8 cellular contexts compared by ENCODE assay signal in genomic region chr3:134357914-134358811, GRCh38. TPM values are rescaled to one million over a fixed set of nuclear protein-coding genes. Genes with fewer than 3 reads are reported as not detected.
DNase-seq lines count a peak whose midpoint lies in the region; ATAC-seq, FAIRE-seq and TF ChIP-seq lines count a peak whose summit lies in the region.

No MANE protein-coding gene starts in this region.

- H3K27me3 ChIP-seq in OCI-LY1 (ENCODE audit: insufficient read depth, low read length), result peaks cover 6% of the 10 kb centered on the region; the same call in 1 of the 2 replicates
- no peaks in the 10 kb centered on the region for H3K27me3 ChIP-seq in endothelial cell of umbilical vein (ENCODE audit: control insufficient read depth in 2 of 2, insufficient read depth in 2 of 2, low read length in 2 of 2)

- H3K4me3 ChIP-seq in OCI-LY1 (ENCODE audit: low read depth, low read length, poor library complexity, severe bottlenecking) (no peak overlapping the region), endothelial cell of umbilical vein (replicated peaks in 1 of 3; ENCODE audit: insufficient read depth in 1 of 3, low read depth in 1 of 3, low read length in 3 of 3) (no peak overlapping the region)

- no peak overlapping the region for H2AFZ ChIP-seq in OCI-LY1 (ENCODE audit: low read length)
- H2AFZ ChIP-seq in endothelial cell of umbilical vein (ENCODE audit: low read depth, low read length), result no peak overlapping the region

- CTCF ChIA-PET in activated CD4-positive, alpha-beta T cell treated with anti-CD3 and anti-CD28 coated beads, Interleukin-2, amount 10 ng/mL, durations not matched to agents 7 days and 5 days (lab: Charles Lee), result interaction anchor here (0.8 kb wide), 1 partner anchor 9 kb away, joined by 3 read pairs; no protein-coding TSS in a partner anchor
- CTCF ChIA-PET in endothelial cell of umbilical vein (lab: Charles Lee), result interaction anchor here (1.0 to 4.3 kb wide), 8 partner anchors 11 to 125 kb away, joined by 3 to 27 read pairs (median 10); no protein-coding TSS in a partner anchor

- H3K36me3 Mint-ChIP-seq in activated CD4-positive, alpha-beta T cell treated with anti-CD3 and anti-CD28 coated beads, Interleukin-2, amount 10 ng/mL, durations not matched to agents 7 days and 5 days (ENCODE audit: low read depth), result no peaks in the 10 kb centered on the region
- H3K36me3 Mint-ChIP-seq in nephron progenitor cell (ENCODE audit: low read depth), result peaks cover 68% of the 10 kb centered on the region

- H3K36me3 ChIP-seq in OCI-LY1 (ENCODE audit: insufficient read depth, low read length) (no peaks in the 10 kb centered on the region), endothelial cell of umbilical vein (ENCODE audit: control insufficient read depth in 2 of 2, extremely low read depth in 1 of 2, insufficient read depth in 2 of 2, low read length in 2 of 2) (peaks cover 71 to 84% of the 10 kb centered on the region in 2 experiments)

- H3K4me1 Mint-ChIP-seq in activated CD4-positive, alpha-beta T cell treated with anti-CD3 and anti-CD28 coated beads, Interleukin-2, amount 10 ng/mL, durations not matched to agents 7 days and 5 days, result peaks cover 2% of the 10 kb centered on the region
- peaks cover 75% of the 10 kb centered on the region for H3K4me1 Mint-ChIP-seq in nephron progenitor cell

- no peaks in the 10 kb centered on the region for H3K4me1 ChIP-seq in OCI-LY1 (ENCODE audit: insufficient read depth, low read length, severe bottlenecking)
- H3K4me1 ChIP-seq in endothelial cell of umbilical vein (ENCODE audit: control insufficient read depth, extremely low read depth, insufficient read depth, low read length), result peaks cover 18% of the 10 kb centered on the region

- no TSS peak for BruUV-seq in endothelial cell of umbilical vein (replicated peaks; lab: Mats Ljungman, UMichigan)

- H3K27ac ChIP-seq in OCI-LY1 (ENCODE audit: low read depth, low read length, poor library complexity, severe bottlenecking) (no peak overlapping the region), endothelial cell of umbilical vein (ENCODE audit: insufficient read depth, low read depth, low read length) (no peak overlapping the region)

- no peak for ATAC-seq in HG02981 (IDR thresholded peaks at IDR 0.05; ENCODE audit: unreplicated experiment)

- H3K79me2 ChIP-seq in OCI-LY1 (ENCODE audit: insufficient read depth, low read length) (no peaks in the 10 kb centered on the region), endothelial cell of umbilical vein (ENCODE audit: control insufficient read depth, insufficient read depth, low read length) (peaks cover 63% of the 10 kb centered on the region)

- no peak overlapping the region for H3K4me3 Mint-ChIP-seq in activated CD4-positive, alpha-beta T cell treated with anti-CD3 and anti-CD28 coated beads, Interleukin-2, amount 10 ng/mL, durations not matched to agents 7 days and 5 days
- peak overlapping the region; percentile 54 for H3K4me3 Mint-ChIP-seq in nephron progenitor cell

- peak; percentile 52 for TF ChIP-seq CTCF in OCI-LY1 (IDR thresholded peaks at IDR 0.05; ENCODE audit: low read length)
- peak; percentile 39 to 53 for TF ChIP-seq CTCF in endothelial cell of umbilical vein (IDR thresholded peaks at IDR 0.05; ENCODE audit: extremely low read depth in 1 of 2, insufficient read depth in 1 of 2, low read depth in 1 of 2, low read length in 2 of 2)
- no peak for TF ChIP-seq CTCF in nephron progenitor cell (IDR thresholded peaks at IDR 0.05)

- no peaks in the 10 kb centered on the region for H3K9me3 Mint-ChIP-seq in activated CD4-positive, alpha-beta T cell treated with anti-CD3 and anti-CD28 coated beads, Interleukin-2, amount 10 ng/mL, durations not matched to agents 7 days and 5 days
- H3K9me3 Mint-ChIP-seq in nephron progenitor cell, result no peaks in the 10 kb centered on the region

- peak; percentile 61 for FAIRE-seq in endothelial cell of umbilical vein (lab: Jason Lieb, UNC)

- H3K27ac Mint-ChIP-seq in activated CD4-positive, alpha-beta T cell treated with anti-CD3 and anti-CD28 coated beads, Interleukin-2, amount 10 ng/mL, durations not matched to agents 7 days and 5 days, result no peak overlapping the region
- H3K27ac Mint-ChIP-seq in nephron progenitor cell, result peak overlapping the region; percentile 97

- no peaks in the 10 kb centered on the region for H4K20me1 ChIP-seq in OCI-LY1 (ENCODE audit: insufficient read depth, low read length)
- no peaks in the 10 kb centered on the region for H4K20me1 ChIP-seq in endothelial cell of umbilical vein (replicated peaks; ENCODE audit: control insufficient read depth, extremely low read depth, insufficient read depth, low read length)

- DNase-seq in activated CD4-positive, alpha-beta T cell treated with anti-CD3 and anti-CD28 coated beads, Interleukin-2, amount 50 U/mL, for 48 hours, result peak; percentile 12 to 20
- no peak for DNase-seq in activated CD4-positive, alpha-beta T cell treated with anti-CD3 and anti-CD28 coated beads, Interleukin-2, amount 10 ng/mL, durations not matched to agents 7 days and 5 days
- peak; percentile 12 for DNase-seq in endothelial cell of umbilical vein (ENCODE audit: low read depth, low spot score)
- peak; percentile 44 for DNase-seq in nephron progenitor cell
- DNase-seq in NCI-H1092 (lab: John Stamatoyannopoulos, UW), result no peak
- no peak for DNase-seq in retina

- no peaks in the 10 kb centered on the region for H3K9me2 ChIP-seq in OCI-LY1 (ENCODE audit: low read depth, low read length)

- H3K9ac ChIP-seq in OCI-LY1 (ENCODE audit: low read length), result no peak overlapping the region
- H3K9ac ChIP-seq in endothelial cell of umbilical vein (replicated peaks; ENCODE audit: extremely low read depth, insufficient read depth, low read length), result no peak overlapping the region

- peaks cover 3% of the 10 kb centered on the region for H3K27me3 Mint-ChIP-seq in activated CD4-positive, alpha-beta T cell treated with anti-CD3 and anti-CD28 coated beads, Interleukin-2, amount 10 ng/mL, durations not matched to agents 7 days and 5 days
- peaks cover 4% of the 10 kb centered on the region for H3K27me3 Mint-ChIP-seq in nephron progenitor cell (ENCODE audit: low read depth, poor library complexity)

- H3F3A ChIP-seq in OCI-LY1 (ENCODE audit: insufficient read depth, low read length), result no peaks in the 10 kb centered on the region

- intact Hi-C loops in endothelial cell of umbilical vein (cut with micrococcal nuclease), result no loop called here

- POLR2A ChIA-PET in activated CD4-positive, alpha-beta T cell treated with anti-CD3 and anti-CD28 coated beads, Interleukin-2, amount 10 ng/mL, durations not matched to agents 7 days and 5 days (lab: Charles Lee), result no interaction called here
- POLR2A ChIA-PET in endothelial cell of umbilical vein (lab: Charles Lee), result interaction anchor here (0.6 to 3.9 kb wide), 6 partner anchors 8 to 45 kb away, joined by 3 to 17 read pairs (median 4); partner anchors contain the start of gene AMOTL2

- H3K4me2 ChIP-seq in OCI-LY1 (ENCODE audit: low read length) (no peak overlapping the region), endothelial cell of umbilical vein (ENCODE audit: insufficient read depth, low read length) (no peak overlapping the region)

- no peak for TF ChIP-seq POLR2A in endothelial cell of umbilical vein (IDR thresholded peaks at IDR 0.05; ENCODE audit: low read depth, low read length)

- no peaks in the 10 kb centered on the region for H3K9me1 ChIP-seq in endothelial cell of umbilical vein (replicated peaks; ENCODE audit: control insufficient read depth, extremely low read depth, insufficient read depth, low read length)

- dilution Hi-C loops in endothelial cell of umbilical vein (cut with MboI; ENCODE audit: extremely low pct_ligation_motif_present, low sequenced_read_pairs), result no loop called here

- H3K9me3 ChIP-seq in OCI-LY1 (ENCODE audit: low read length), result no peaks in the 10 kb centered on the region
- no peaks in the 10 kb centered on the region for H3K9me3 ChIP-seq in endothelial cell of umbilical vein (replicated peaks; ENCODE audit: control insufficient read depth, insufficient read depth, low read length)

TF ChIP-seq in endothelial cell of umbilical vein, 7 proteins besides CTCF, POLR2A, EP300 and RAD21:
- TF ChIP-seq GATA2 (IDR thresholded peaks at IDR 0.05; ENCODE audit: insufficient read depth, insufficient read length, low read depth, low read length) (no peak), EZH2 (IDR thresholded peaks at IDR 0.05; ENCODE audit: borderline replicate concordance, low read depth, low read length, severe bottlenecking) (no peak), JUN (IDR thresholded peaks at IDR 0.05; ENCODE audit: borderline replicate concordance, insufficient read depth, insufficient read length, low read depth) (no peak), MAX (IDR thresholded peaks at IDR 0.05; ENCODE audit: insufficient read depth, insufficient read length) (no peak), POLR2AphosphoS5 (IDR thresholded peaks at IDR 0.05; ENCODE audit: insufficient read depth, low read depth, low read length) (peak; percentile 2), FOS (IDR thresholded peaks at IDR 0.05; ENCODE audit: borderline replicate concordance, insufficient read depth, low read length) (no peak), MYC (IDR thresholded peaks at IDR 0.05; ENCODE audit: low read depth, low read length) (no peak)

RNA-seq across cellular contexts. Expression of gene AMOTL2, which starts 16.1 kb away (rescaled TPM):
- not detected for total RNA-seq in activated CD4-positive, alpha-beta T cell treated with anti-CD3 and anti-CD28 coated beads, Interleukin-2, amount 10 ng/mL, durations not matched to agents 7 days and 5 days
- 145 and 167 TPM in 2 replicates for total RNA-seq in endothelial cell of umbilical vein
- polyA plus RNA-seq in endothelial cell of umbilical vein, result 129 and 130 TPM in 2 replicates
- polyA plus RNA-seq in endothelial cell of umbilical vein (2011; cell fraction: cytosol; rRNA removed), result 123 and 135 TPM in 2 replicates
- 200 and 222 TPM in 2 replicates for polyA plus RNA-seq in endothelial cell of umbilical vein (2011; cell fraction: nucleus; rRNA removed)
- 67.7 and 69.8 TPM in 2 replicates for polyA plus RNA-seq in endothelial cell of umbilical vein (2012)
- polyA minus RNA-seq in endothelial cell of umbilical vein, result 186 and 195 TPM in 2 replicates
- polyA minus RNA-seq in endothelial cell of umbilical vein (2011; cell fraction: cytosol; rRNA and poly(A)+ RNA removed), result 41.2 TPM
- 95.7 and 170 TPM in 2 replicates for polyA minus RNA-seq in endothelial cell of umbilical vein (2011; cell fraction: nucleus; rRNA and poly(A)+ RNA removed)

Comparison
In these comparisons a context has a peak if more than half of its experiments do, and no peak if none do; other contexts are left out.
1. DNase-seq: peak in activated CD4-positive, alpha-beta T cell treated with anti-CD3 and anti-CD28 coated beads, Interleukin-2, amount 50 U/mL, for 48 hours (2 of 2), endothelial cell of umbilical vein (single experiment) and nephron progenitor cell (single experiment); none in activated CD4-positive, alpha-beta T cell treated with anti-CD3 and anti-CD28 coated beads, Interleukin-2, amount 10 ng/mL, durations not matched to agents 7 days and 5 days (single experiment), NCI-H1092 (single experiment) and retina (single experiment).
2. RNA of gene AMOTL2, which starts 16.1 kb away (total RNA-seq): 145 to 167 TPM in endothelial cell of umbilical vein; not detected in activated CD4-positive, alpha-beta T cell treated with anti-CD3 and anti-CD28 coated beads, Interleukin-2, amount 10 ng/mL, durations not matched to agents 7 days and 5 days; every median in the first group is over 100 times any median in the second.